Comparison of ENCODE assay signal across 18 cellular contexts in the genomic region with DNA sequence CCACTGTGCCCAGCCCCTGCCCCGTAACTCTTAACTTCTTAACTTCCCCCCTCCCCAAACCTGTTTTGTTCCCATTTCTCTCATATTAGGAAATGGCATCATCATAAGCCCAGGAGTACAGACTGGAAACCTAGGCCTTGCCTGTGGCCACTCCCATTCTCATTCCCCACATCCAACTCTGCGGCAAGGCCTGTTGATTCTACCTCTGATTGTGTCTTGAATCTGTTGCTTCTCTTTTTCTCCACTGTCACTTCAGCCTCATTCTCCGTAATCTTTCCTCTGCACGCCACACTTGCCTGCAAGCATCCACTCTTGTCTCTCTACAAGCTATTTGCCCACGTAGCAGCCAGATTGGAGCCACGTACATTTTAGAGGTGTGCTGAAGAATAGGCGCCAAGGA. TPM values are rescaled to one million over a fixed set of nuclear protein-coding genes. Genes with fewer than 3 reads are reported as not detected.
DNase-seq lines count a peak whose midpoint lies in the region; ATAC-seq, FAIRE-seq and TF ChIP-seq lines count a peak whose summit lies in the region.
"Had no signal": no experiment of that assay in that cellular context is flagged by ENCODE, and none has a peak within 500 bp of the region (broad histone marks: within the 10 kb centered on the region; RNA-seq: fewer than 3 reads in every experiment).

No MANE protein-coding gene starts in this region.

- POLR2A ChIA-PET in activated B cell treated with CpG ODN at 0.5 μM for 24 hours (lab: Charles Lee): interaction anchor here (2.1 to 2.8 kb wide), 2 partner anchors 10 to 41 kb away, joined by 4 to 11 read pairs; no protein-coding TSS in a partner anchor
- POLR2A ChIA-PET in naive thymus-derived CD8-positive, alpha-beta T cell (lab: Charles Lee): interaction anchor here (2.1 to 3.5 kb wide), 2 partner anchors 11 to 13 kb away, joined by 9 to 11 read pairs; no protein-coding TSS in a partner anchor

- no peak for TF ChIP-seq CTCF in activated B cell treated with CpG ODN at 0.5 μM for 24 hours (IDR thresholded peaks at IDR 0.05)
- TF ChIP-seq CTCF in type B pancreatic cell (conservative IDR thresholded peaks at IDR 0.05): no peak

- intact Hi-C loops in activated B cell treated with CpG ODN at 0.5 μM for 24 hours (cut with micrococcal nuclease): no loop called here

- DNase-seq in GM12892 (ENCODE audit: insufficient read length): no peak
- DNase-seq in activated B cell treated with CpG ODN at 0.5 μM for 24 hours: no peak
- DNase-seq in naive thymus-derived CD8-positive, alpha-beta T cell: no peak
- DNase-seq in type B pancreatic cell (ENCODE audit: extremely low spot score, unreplicated experiment): no peak
- DNase-seq in hippocampal formation (lab: John Stamatoyannopoulos, UW): no peak
- DNase-seq: activated CD4-positive, CD25-positive, alpha-beta regulatory T cell treated with anti-CD3 and anti-CD28 coated beads, Interleukin-2, amount 50 U/mL, for 72 hours; activated T-cell treated with anti-CD3 and anti-CD28 coated beads, Interleukin-2, amount 50 U/mL, for 72 hours; DMS 273 treated with DMSO at 0.1 percent for 48 hours; NCI-H187; NCI-H226; T1000 had no signal

- TF ChIP-seq POLR2A in GM12892 (IDR thresholded peaks at IDR 0.05; ENCODE audit: low read depth, low read length): no peak

- H3K9me3 Mint-ChIP-seq in activated B cell treated with CpG ODN at 0.5 μM for 24 hours (no peaks in the 10 kb centered on the region), type B pancreatic cell (no peaks in the 10 kb centered on the region)
- no peaks in the 10 kb centered on the region for H3K9me3 Mint-ChIP-seq in naive thymus-derived CD8-positive, alpha-beta T cell
- H3K9me3 Mint-ChIP-seq: activated T-cell treated with anti-CD3 and anti-CD28 coated beads, Interleukin-2, amount 50 U/mL, for 72 hours had no signal

- ATAC-seq in activated B cell treated with CpG ODN at 0.5 μM for 24 hours (ENCODE audit: low read depth) (no peak), HG02884 (IDR thresholded peaks at IDR 0.05; ENCODE audit: unreplicated experiment) (no peak), GM19455 (IDR thresholded peaks at IDR 0.05; ENCODE audit: unreplicated experiment) (no peak)
- no peak for ATAC-seq in naive thymus-derived CD8-positive, alpha-beta T cell
- ATAC-seq: activated T-cell treated with anti-CD3 and anti-CD28 coated beads, Interleukin-2, amount 50 U/mL, for 72 hours; HCT116 had no signal

- H3K27me3 Mint-ChIP-seq in activated B cell treated with CpG ODN at 0.5 μM for 24 hours (no peaks in the 10 kb centered on the region), type B pancreatic cell (no peaks in the 10 kb centered on the region)
- no peaks in the 10 kb centered on the region for H3K27me3 Mint-ChIP-seq in naive thymus-derived CD8-positive, alpha-beta T cell
- H3K27me3 Mint-ChIP-seq: activated naive CD8-positive, alpha-beta T cell had no signal

- peak; percentile 5 for FAIRE-seq in GM12892 (lab: Jason Lieb, UNC)
- FAIRE-seq: colon, endometrium, RCC 7860 had no signal

- CTCF ChIA-PET in activated B cell treated with CpG ODN at 0.5 μM for 24 hours (lab: Charles Lee): no interaction called here

- H3K4me1 Mint-ChIP-seq in activated B cell treated with CpG ODN at 0.5 μM for 24 hours (peaks cover 82% of the 10 kb centered on the region), type B pancreatic cell (ENCODE audit: unreplicated experiment) (peaks cover 35% of the 10 kb centered on the region)
- H3K4me1 Mint-ChIP-seq in naive thymus-derived CD8-positive, alpha-beta T cell: peaks cover 36 to 87% (median 85%) of the 10 kb centered on the region in 4 donors

- H3K36me3 Mint-ChIP-seq in activated B cell treated with CpG ODN at 0.5 μM for 24 hours (ENCODE audit: low read depth) (peaks cover 12% of the 10 kb centered on the region), type B pancreatic cell (peaks cover 19% of the 10 kb centered on the region)
- no peaks in the 10 kb centered on the region for H3K36me3 Mint-ChIP-seq in naive thymus-derived CD8-positive, alpha-beta T cell

- H3K27ac Mint-ChIP-seq in activated B cell treated with CpG ODN at 0.5 μM for 24 hours (peak overlapping the region; percentile 26), type B pancreatic cell (peak overlapping the region; percentile 92)
- peak overlapping the region in 9 of 10 donors; percentile 12 to 96 (median 75) for H3K27ac Mint-ChIP-seq in naive thymus-derived CD8-positive, alpha-beta T cell
- H3K27ac Mint-ChIP-seq: activated naive CD8-positive, alpha-beta T cell; activated T-cell treated with anti-CD3 and anti-CD28 coated beads, Interleukin-2, amount 50 U/mL, for 72 hours had no signal

- no peak overlapping the region for H3K4me3 Mint-ChIP-seq in activated B cell treated with CpG ODN at 0.5 μM for 24 hours
- H3K4me3 Mint-ChIP-seq in naive thymus-derived CD8-positive, alpha-beta T cell: peak overlapping the region in 8 of 10 donors; percentile 1 to 54 (median 19)
- no peak overlapping the region for H3K4me3 Mint-ChIP-seq in type B pancreatic cell
- H3K4me3 Mint-ChIP-seq: activated naive CD8-positive, alpha-beta T cell; activated T-cell treated with anti-CD3 and anti-CD28 coated beads, Interleukin-2, amount 50 U/mL, for 72 hours had no signal

RNA-seq across cellular contexts. Expression of a gene that starts 25.2 kb away (rescaled TPM):
- 48.3 TPM for polyA plus RNA-seq in GM12892 (2012; ENCODE audit: missing spikeins)
- total RNA-seq in activated B cell treated with CpG ODN at 0.5 μM for 24 hours (111 and 123 TPM in 2 replicates), type B pancreatic cell (ENCODE audit: low replicate concordance) (106 and 125 TPM in 2 replicates)
- 100 to 1,000 TPM; 117 to 118 TPM for total RNA-seq in naive thymus-derived CD8-positive, alpha-beta T cell
- 10 to 100 TPM; 53.3 to 63.3 (median 62.0) TPM for polyA plus RNA-seq in naive thymus-derived CD8-positive, alpha-beta T cell

RNA-seq across cellular contexts. Expression of a gene that starts 49.3 kb away (rescaled TPM):
- polyA plus RNA-seq in GM12892 (2012; ENCODE audit: missing spikeins): 142 TPM
- total RNA-seq in activated B cell treated with CpG ODN at 0.5 μM for 24 hours (102 and 109 TPM in 2 replicates), type B pancreatic cell (ENCODE audit: low replicate concordance) (52.2 and 82.8 TPM in 2 replicates)
- 10 to 100 TPM; 63.2 to 65.6 TPM for total RNA-seq in naive thymus-derived CD8-positive, alpha-beta T cell
- polyA plus RNA-seq in naive thymus-derived CD8-positive, alpha-beta T cell: 100 to 1,000 TPM in 1 of 3 donors, 10 to 100 TPM in 2; 97.0 to 130 (median 100.0) TPM

Comparison
In these comparisons a context has a peak if more than half of its experiments do, and no peak if none do; other contexts are left out.
1. H3K27ac Mint-ChIP-seq: peak in every context shown above with its lines; median percentile 92 in type B pancreatic cell; 75 in naive thymus-derived CD8-positive, alpha-beta T cell; 26 in activated B cell treated with CpG ODN at 0.5 μM for 24 hours.
2. H3K4me3 Mint-ChIP-seq: peak in naive thymus-derived CD8-positive, alpha-beta T cell (8 of 10); none in activated B cell treated with CpG ODN at 0.5 μM for 24 hours (single experiment) and type B pancreatic cell (single experiment).